1 cellular context compared by ENCODE assay signal in the genomic region with DNA sequence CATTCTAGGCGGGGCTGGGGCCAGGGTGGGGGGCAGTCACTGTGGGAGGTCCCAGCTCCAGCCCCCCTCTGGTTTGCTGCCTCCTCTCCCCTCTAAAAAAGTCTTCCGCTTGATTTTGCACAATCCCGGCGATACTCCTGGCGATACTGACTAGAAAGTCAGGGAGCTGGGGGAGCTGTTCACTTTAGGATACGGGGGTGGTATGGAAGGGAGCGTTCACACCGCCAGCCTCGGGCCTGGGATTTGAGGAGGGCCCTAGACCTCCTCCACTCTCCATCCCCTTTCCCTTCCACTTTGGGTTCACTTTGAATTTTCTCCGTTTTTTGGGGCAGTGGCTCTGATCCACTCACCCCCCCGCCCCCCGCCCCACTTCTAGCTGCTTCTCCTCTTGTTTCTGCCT.
TF ChIP-seq lines count a peak whose summit lies in the region.

No MANE protein-coding gene starts in this region.

TF ChIP-seq in GM23338, 12 proteins besides CTCF, POLR2A, EP300 and RAD21 (continued from another document):
- TF ChIP-seq, protein P1, sequence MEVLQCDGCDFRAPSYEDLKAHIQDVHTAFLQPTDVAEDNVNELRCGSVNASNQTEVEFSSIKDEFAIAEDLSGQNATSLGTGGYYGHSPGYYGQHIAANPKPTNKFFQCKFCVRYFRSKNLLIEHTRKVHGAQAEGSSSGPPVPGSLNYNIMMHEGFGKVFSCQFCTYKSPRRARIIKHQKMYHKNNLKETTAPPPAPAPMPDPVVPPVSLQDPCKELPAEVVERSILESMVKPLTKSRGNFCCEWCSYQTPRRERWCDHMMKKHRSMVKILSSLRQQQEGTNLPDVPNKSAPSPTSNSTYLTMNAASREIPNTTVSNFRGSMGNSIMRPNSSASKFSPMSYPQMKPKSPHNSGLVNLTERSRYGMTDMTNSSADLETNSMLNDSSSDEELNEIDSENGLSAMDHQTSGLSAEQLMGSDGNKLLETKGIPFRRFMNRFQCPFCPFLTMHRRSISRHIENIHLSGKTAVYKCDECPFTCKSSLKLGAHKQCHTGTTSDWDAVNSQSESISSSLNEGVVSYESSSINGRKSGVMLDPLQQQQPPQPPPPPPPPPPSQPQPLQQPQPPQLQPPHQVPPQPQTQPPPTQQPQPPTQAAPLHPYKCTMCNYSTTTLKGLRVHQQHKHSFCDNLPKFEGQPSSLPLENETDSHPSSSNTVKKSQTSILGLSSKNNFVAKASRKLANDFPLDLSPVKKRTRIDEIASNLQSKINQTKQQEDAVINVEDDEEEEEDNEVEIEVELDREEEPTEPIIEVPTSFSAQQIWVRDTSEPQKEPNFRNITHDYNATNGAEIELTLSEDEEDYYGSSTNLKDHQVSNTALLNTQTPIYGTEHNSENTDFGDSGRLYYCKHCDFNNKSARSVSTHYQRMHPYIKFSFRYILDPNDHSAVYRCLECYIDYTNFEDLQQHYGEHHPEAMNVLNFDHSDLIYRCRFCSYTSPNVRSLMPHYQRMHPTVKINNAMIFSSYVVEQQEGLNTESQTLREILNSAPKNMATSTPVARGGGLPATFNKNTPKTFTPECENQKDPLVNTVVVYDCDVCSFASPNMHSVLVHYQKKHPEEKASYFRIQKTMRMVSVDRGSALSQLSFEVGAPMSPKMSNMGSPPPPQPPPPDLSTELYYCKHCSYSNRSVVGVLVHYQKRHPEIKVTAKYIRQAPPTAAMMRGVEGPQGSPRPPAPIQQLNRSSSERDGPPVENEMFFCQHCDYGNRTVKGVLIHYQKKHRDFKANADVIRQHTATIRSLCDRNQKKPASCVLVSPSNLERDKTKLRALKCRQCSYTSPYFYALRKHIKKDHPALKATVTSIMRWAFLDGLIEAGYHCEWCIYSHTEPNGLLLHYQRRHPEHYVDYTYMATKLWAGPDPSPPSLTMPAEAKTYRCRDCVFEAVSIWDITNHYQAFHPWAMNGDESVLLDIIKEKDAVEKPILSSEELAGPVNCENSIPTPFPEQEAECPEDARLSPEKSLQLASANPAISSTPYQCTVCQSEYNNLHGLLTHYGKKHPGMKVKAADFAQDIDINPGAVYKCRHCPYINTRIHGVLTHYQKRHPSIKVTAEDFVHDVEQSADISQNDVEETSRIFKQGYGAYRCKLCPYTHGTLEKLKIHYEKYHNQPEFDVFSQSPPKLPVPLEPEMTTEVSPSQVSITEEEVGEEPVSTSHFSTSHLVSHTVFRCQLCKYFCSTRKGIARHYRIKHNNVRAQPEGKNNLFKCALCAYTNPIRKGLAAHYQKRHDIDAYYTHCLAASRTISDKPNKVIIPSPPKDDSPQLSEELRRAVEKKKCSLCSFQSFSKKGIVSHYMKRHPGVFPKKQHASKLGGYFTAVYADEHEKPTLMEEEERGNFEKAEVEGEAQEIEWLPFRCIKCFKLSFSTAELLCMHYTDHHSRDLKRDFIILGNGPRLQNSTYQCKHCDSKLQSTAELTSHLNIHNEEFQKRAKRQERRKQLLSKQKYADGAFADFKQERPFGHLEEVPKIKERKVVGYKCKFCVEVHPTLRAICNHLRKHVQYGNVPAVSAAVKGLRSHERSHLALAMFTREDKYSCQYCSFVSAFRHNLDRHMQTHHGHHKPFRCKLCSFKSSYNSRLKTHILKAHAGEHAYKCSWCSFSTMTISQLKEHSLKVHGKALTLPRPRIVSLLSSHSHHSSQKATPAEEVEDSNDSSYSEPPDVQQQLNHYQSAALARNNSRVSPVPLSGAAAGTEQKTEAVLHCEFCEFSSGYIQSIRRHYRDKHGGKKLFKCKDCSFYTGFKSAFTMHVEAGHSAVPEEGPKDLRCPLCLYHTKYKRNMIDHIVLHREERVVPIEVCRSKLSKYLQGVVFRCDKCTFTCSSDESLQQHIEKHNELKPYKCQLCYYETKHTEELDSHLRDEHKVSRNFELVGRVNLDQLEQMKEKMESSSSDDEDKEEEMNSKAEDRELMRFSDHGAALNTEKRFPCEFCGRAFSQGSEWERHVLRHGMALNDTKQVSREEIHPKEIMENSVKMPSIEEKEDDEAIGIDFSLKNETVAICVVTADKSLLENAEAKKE (CRISPR knock-in tag; IDR thresholded peaks at IDR 0.05), result no peak
- TF ChIP-seq ZNF331 (CRISPR knock-in tag; IDR thresholded peaks at IDR 0.05; ENCODE audit: low read depth) (no peak), EZH2 (IDR thresholded peaks at IDR 0.05; ENCODE audit: low read depth, unreplicated experiment) (no peak), JUNB (IDR thresholded peaks at IDR 0.05; ENCODE audit: unreplicated experiment) (no peak), EZH2phosphoT487 (IDR thresholded peaks at IDR 0.05; ENCODE audit: unreplicated experiment) (no peak), CREB1 (CRISPR knock-in tag; IDR thresholded peaks at IDR 0.05; ENCODE audit: low read depth) (no peak)
- TF ChIP-seq, protein P2, sequence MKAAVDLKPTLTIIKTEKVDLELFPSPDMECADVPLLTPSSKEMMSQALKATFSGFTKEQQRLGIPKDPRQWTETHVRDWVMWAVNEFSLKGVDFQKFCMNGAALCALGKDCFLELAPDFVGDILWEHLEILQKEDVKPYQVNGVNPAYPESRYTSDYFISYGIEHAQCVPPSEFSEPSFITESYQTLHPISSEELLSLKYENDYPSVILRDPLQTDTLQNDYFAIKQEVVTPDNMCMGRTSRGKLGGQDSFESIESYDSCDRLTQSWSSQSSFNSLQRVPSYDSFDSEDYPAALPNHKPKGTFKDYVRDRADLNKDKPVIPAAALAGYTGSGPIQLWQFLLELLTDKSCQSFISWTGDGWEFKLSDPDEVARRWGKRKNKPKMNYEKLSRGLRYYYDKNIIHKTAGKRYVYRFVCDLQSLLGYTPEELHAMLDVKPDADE (IDR thresholded peaks at IDR 0.05), result no peak
TF ChIP-seq in GM23338: peak in this region for 0.
